Comparison of ENCODE assay signal across 9 cellular contexts in genomic region chr20:52103911-52104545, GRCh38.
DNase-seq lines count a peak whose midpoint lies in the region; ATAC-seq, FAIRE-seq and TF ChIP-seq lines count a peak whose summit lies in the region.
"Had no signal": no experiment of that assay in that cellular context is flagged by ENCODE, and none has a peak within 500 bp of the region (broad histone marks: within the 10 kb centered on the region; RNA-seq: fewer than 3 reads in every experiment).

No MANE protein-coding gene starts in this region.

- H2AK5ac ChIP-seq in trophoblast cell (ENCODE audit: low read length): no peak overlapping the region

- no peak for TF ChIP-seq CTCF in RWPE1 (conservative IDR thresholded peaks at IDR 0.05; ENCODE audit: low read depth)
- no peak for TF ChIP-seq CTCF in epithelial cell of proximal tubule (conservative IDR thresholded peaks at IDR 0.05; ENCODE audit: low read depth, low read length)

- no CpG with 5 or more reads among the region's 33 CpGs for WGBS in trophoblast cell (ENCODE audit: extremely low coverage, insufficient coverage, insufficient read length)

- H3K18ac ChIP-seq in trophoblast cell (ENCODE audit: low read length): no peak overlapping the region

- H2AFZ ChIP-seq in trophoblast cell (ENCODE audit: insufficient read depth, low read length, poor library complexity): peak overlapping the region; percentile 28

- peak overlapping the region; percentile 78 for H3K4me2 ChIP-seq in trophoblast cell (ENCODE audit: low read length)

- H3K27me3 ChIP-seq in trophoblast cell (ENCODE audit: insufficient read depth, low read length): peaks cover 42% of the 10 kb centered on the region

- peaks cover 20 to 25% of the 10 kb centered on the region in 2 experiments for H3K4me1 ChIP-seq in trophoblast cell (ENCODE audit: control insufficient read depth in 1 of 2, insufficient read depth in 2 of 2, low read length in 2 of 2)

- peaks cover 2% of the 10 kb centered on the region for H3K9me3 ChIP-seq in trophoblast cell (ENCODE audit: insufficient read depth, low read depth, low read length)
- H3K9me3 ChIP-seq: right lobe of liver had no signal

- H3K9ac ChIP-seq in trophoblast cell (ENCODE audit: low read length): no peak overlapping the region

- no peak overlapping the region for H3K23ac ChIP-seq in trophoblast cell (ENCODE audit: low read length)

- POLR2A ChIA-PET in RWPE1 (lab: Yijun Ruan, JAX; ENCODE audit: low non-redundant PET): no interaction called here

- H3K14ac ChIP-seq in trophoblast cell (ENCODE audit: low read length): no peak overlapping the region

- CTCF ChIA-PET in RWPE1 (lab: Yijun Ruan, JAX): interaction anchor here (0.7 to 2.1 kb wide), 4 partner anchors 23 to 1117 kb away, joined by 3 to 10 read pairs (median 3); no protein-coding TSS in a partner anchor

- H4K91ac ChIP-seq in trophoblast cell (ENCODE audit: low read depth, low read length): no peak overlapping the region

- H3K79me2 ChIP-seq in trophoblast cell (ENCODE audit: control insufficient read depth, insufficient read depth, low read length, poor library complexity): no peaks in the 10 kb centered on the region

- H3K36me3 ChIP-seq in trophoblast cell (ENCODE audit: control insufficient read depth in 1 of 2, insufficient read depth in 2 of 2, low read length in 2 of 2): no peaks in the 10 kb centered on the region
- H3K36me3 ChIP-seq: right lobe of liver had no signal

- no peaks in the 10 kb centered on the region for H3K79me1 ChIP-seq in trophoblast cell (ENCODE audit: low read length)

- ATAC-seq in esophagus mucosa: no peak

- no peak overlapping the region for H3K4ac ChIP-seq in trophoblast cell (ENCODE audit: low read depth, low read length)

- H3K4me3 ChIP-seq in epithelial cell of proximal tubule (ENCODE audit: low read depth, low read length) (peak overlapping the region; percentile 66), trophoblast cell (ENCODE audit: low read depth, low read length) (no peak overlapping the region)

- H3K27ac ChIP-seq in RWPE1 (no peak overlapping the region), trophoblast cell (ENCODE audit: low read depth, low read length) (no peak overlapping the region)
- H3K27ac ChIP-seq: right lobe of liver had no signal

- no peak overlapping the region for H2BK5ac ChIP-seq in trophoblast cell (ENCODE audit: low read depth, low read length, poor library complexity)

- TF ChIP-seq POLR2A in GM12891 (IDR thresholded peaks at IDR 0.05; ENCODE audit: low read depth, low read length): no peak
- no peak for TF ChIP-seq POLR2A in erythroblast (IDR thresholded peaks at IDR 0.05; ENCODE audit: low read length)

- DNase-seq in GM12891 (ENCODE audit: insufficient read length, low spot score): no peak
- peak; percentile 26 for DNase-seq in RWPE1 (ENCODE audit: low spot score)
- no peak for DNase-seq in epithelial cell of proximal tubule (ENCODE audit: low read depth)
- no peak for DNase-seq in trophoblast cell
- no peak for DNase-seq in effector CD4-positive, alpha-beta T cell
- no peak for DNase-seq in effector CD8-positive, alpha-beta T cell (lab: John Stamatoyannopoulos, UW)
- no peak for DNase-seq in erythroblast (lab: John Stamatoyannopoulos, UW)
- DNase-seq: right lobe of liver had no signal

- no peak overlapping the region for H2BK12ac ChIP-seq in trophoblast cell (ENCODE audit: low read length)

- H4K12ac ChIP-seq in trophoblast cell (ENCODE audit: low read depth, low read length): no peak overlapping the region

- no peak overlapping the region for H2BK120ac ChIP-seq in trophoblast cell (ENCODE audit: insufficient read depth, low read length, poor library complexity)

- H4K8ac ChIP-seq in trophoblast cell (ENCODE audit: low read depth, low read length): no peak overlapping the region

- no peak for FAIRE-seq in GM12891 (lab: Jason Lieb, UNC)

TF ChIP-seq in GM12891, 5 proteins besides CTCF, POLR2A, EP300 and RAD21:
- TF ChIP-seq TAF1 (IDR thresholded peaks at IDR 0.05; ENCODE audit: low read depth, low read length) (no peak), POU2F2 (IDR thresholded peaks at IDR 0.05; ENCODE audit: low read depth, low read length) (no peak), SPI1 (IDR thresholded peaks at IDR 0.05; ENCODE audit: low read depth, low read length) (peak; percentile 14; the same call in 1 of the 2 replicates)
TF ChIP-seq in GM12891: peak in this region for 1.
